8 cellular contexts compared by ENCODE assay signal in genomic region chr22:37316875-37317371, GRCh38. TPM values are rescaled to one million over a fixed set of nuclear protein-coding genes. Genes with fewer than 3 reads are reported as not detected.
DNase-seq lines count a peak whose midpoint lies in the region; ATAC-seq and TF ChIP-seq lines count a peak whose summit lies in the region.

No MANE protein-coding gene starts in this region.

- H3K14ac ChIP-seq in neuronal stem cell (ENCODE audit: low read length) = no peak overlapping the region

- CTCF ChIA-PET in Calu3 (lab: Charles Lee) = interaction anchor here (0.6 to 2.9 kb wide), 18 partner anchors 12 to 295 kb away, joined by 3 to 63 read pairs (median 3); partner anchors contain the start of gene RAC2

- H3K27me3 ChIP-seq in neuronal stem cell (ENCODE audit: control insufficient read depth in 3 of 3, insufficient read depth in 3 of 3, low read depth in 1 of 3, low read length in 3 of 3) = peaks cover 0 to 55% (median 0%) of the 10 kb centered on the region in 3 experiments

- no peak overlapping the region for H3K4me3 Mint-ChIP-seq in Calu3 (ENCODE audit: low read depth, unreplicated experiment)
- no peak overlapping the region for H3K4me3 Mint-ChIP-seq in activated T-helper 1 cell treated with anti-CD3 and anti-CD28 coated beads, Interleukin-12 subunit alpha, Interleukin-12 subunit beta, Interleukin-2, Interleukin-4 antibody, amounts not matched to agents 30 ng/mL and 10 ng/mL and 1 ng/mL, durations not matched to agents 14 hours and 24 hours and 36 hours

- H3K4ac ChIP-seq in neuronal stem cell (ENCODE audit: low read length) = no peak overlapping the region

- H3K9ac ChIP-seq in neuronal stem cell (ENCODE audit: low read depth, low read length, poor library complexity) = no peak overlapping the region

- peak overlapping the region; percentile 53 for H4K91ac ChIP-seq in neuronal stem cell (ENCODE audit: low read depth, low read length, poor library complexity)

- peak; percentile 92 for DNase-seq in Calu3
- peak; percentile 86 for DNase-seq in HPDE6-E6E7 (ENCODE audit: extremely low spot score)
- DNase-seq in RKO (ENCODE audit: low spot score) = peak; percentile 85
- DNase-seq in activated T-helper 1 cell treated with anti-CD3 and anti-CD28 coated beads, Interleukin-12 subunit alpha, Interleukin-12 subunit beta, Interleukin-2, Interleukin-4 antibody, amounts not matched to agents 30 ng/mL and 10 ng/mL and 1 ng/mL, durations not matched to agents 14 hours and 24 hours and 36 hours (ENCODE audit: low spot score) = peak; percentile 51
- DNase-seq in fibroblast of the aortic adventitia (ENCODE audit: low read depth) = peak; percentile 89
- DNase-seq in neuronal stem cell (ENCODE audit: low spot score) = peak; percentile 88
- DNase-seq in stromal cell of bone marrow (ENCODE audit: low read depth) = peak; percentile 73

- peaks cover 0 to 2% of the 10 kb centered on the region in 2 donors for H3K4me1 ChIP-seq in neuronal stem cell (ENCODE audit: control insufficient read depth in 2 of 2, insufficient read depth in 1 of 2, low read depth in 1 of 2, low read length in 2 of 2)

- peak overlapping the region; percentile 67 for H2AFZ ChIP-seq in neuronal stem cell (ENCODE audit: low read length)

- H3K79me1 ChIP-seq in neuronal stem cell (ENCODE audit: low read depth, low read length) = no peaks in the 10 kb centered on the region

- H3K9me3 Mint-ChIP-seq in Calu3 (ENCODE audit: low read depth, unreplicated experiment) = no peaks in the 10 kb centered on the region
- no peaks in the 10 kb centered on the region for H3K9me3 Mint-ChIP-seq in activated T-helper 1 cell treated with anti-CD3 and anti-CD28 coated beads, Interleukin-12 subunit alpha, Interleukin-12 subunit beta, Interleukin-2, Interleukin-4 antibody, amounts not matched to agents 30 ng/mL and 10 ng/mL and 1 ng/mL, durations not matched to agents 14 hours and 24 hours and 36 hours

- no peaks in the 10 kb centered on the region for H3K9me3 ChIP-seq in neuronal stem cell (replicated peaks in 1 of 2; ENCODE audit: control insufficient read depth in 2 of 2, insufficient read depth in 1 of 2, low read depth in 1 of 2, low read length in 2 of 2)

- no peak overlapping the region for H3K27ac Mint-ChIP-seq in Calu3 (ENCODE audit: unreplicated experiment)
- H3K27ac Mint-ChIP-seq in activated T-helper 1 cell treated with anti-CD3 and anti-CD28 coated beads, Interleukin-12 subunit alpha, Interleukin-12 subunit beta, Interleukin-2, Interleukin-4 antibody, amounts not matched to agents 30 ng/mL and 10 ng/mL and 1 ng/mL, durations not matched to agents 14 hours and 24 hours and 36 hours = no peak overlapping the region

- no peak overlapping the region for H2BK15ac ChIP-seq in neuronal stem cell (ENCODE audit: low read length)

- intact Hi-C loops in Calu3 (cut with micrococcal nuclease; ENCODE audit: unreplicated experiment) = loop anchor here (1.0 to 2.0 kb wide), 2 partner anchors 112 to 140 kb away; no protein-coding TSS in a partner anchor
- intact Hi-C loops in activated T-helper 1 cell treated with anti-CD3 and anti-CD28 coated beads, Interleukin-12 subunit alpha, Interleukin-12 subunit beta, Interleukin-2, Interleukin-4 antibody, amounts not matched to agents 30 ng/mL and 10 ng/mL and 1 ng/mL, durations not matched to agents 14 hours and 24 hours and 36 hours (cut with micrococcal nuclease) = loop anchor here (1.0 kb wide), 3 partner anchors 112 to 250 kb away; no protein-coding TSS in a partner anchor

- H2BK5ac ChIP-seq in neuronal stem cell (ENCODE audit: low read length) = no peak overlapping the region

- peak overlapping the region; percentile 27 for H3K18ac ChIP-seq in neuronal stem cell (ENCODE audit: low read length)

- no peaks in the 10 kb centered on the region for H3K36me3 ChIP-seq in neuronal stem cell (replicated peaks in 1 of 2; ENCODE audit: control insufficient read depth in 2 of 2, insufficient read depth in 2 of 2, low read length in 2 of 2)

- no peak overlapping the region for H3K27ac ChIP-seq in neuronal stem cell (replicated peaks; ENCODE audit: low read length)

- H2BK120ac ChIP-seq in neuronal stem cell (ENCODE audit: low read depth, low read length) = no peak overlapping the region

- no peak overlapping the region for H3K4me2 ChIP-seq in neuronal stem cell (ENCODE audit: insufficient read depth, low read length, poor library complexity, severe bottlenecking)

- no peak overlapping the region for H3K4me3 ChIP-seq in fibroblast of the aortic adventitia (ENCODE audit: low read depth, low read length)
- H3K4me3 ChIP-seq in neuronal stem cell (ENCODE audit: low read length in 2 of 2) = no peak overlapping the region

- no peaks in the 10 kb centered on the region for H3K27me3 Mint-ChIP-seq in Calu3 (ENCODE audit: unreplicated experiment)
- peaks cover 17% of the 10 kb centered on the region for H3K27me3 Mint-ChIP-seq in activated T-helper 1 cell treated with anti-CD3 and anti-CD28 coated beads, Interleukin-12 subunit alpha, Interleukin-12 subunit beta, Interleukin-2, Interleukin-4 antibody, amounts not matched to agents 30 ng/mL and 10 ng/mL and 1 ng/mL, durations not matched to agents 14 hours and 24 hours and 36 hours (ENCODE audit: insufficient read depth)

- BruUV-seq in Calu3 (replicated peaks; lab: Mats Ljungman, UMichigan) = no TSS peak

- H3K4me1 Mint-ChIP-seq in Calu3 (ENCODE audit: low read depth, unreplicated experiment) = peaks cover 50% of the 10 kb centered on the region
- peaks cover 45% of the 10 kb centered on the region for H3K4me1 Mint-ChIP-seq in activated T-helper 1 cell treated with anti-CD3 and anti-CD28 coated beads, Interleukin-12 subunit alpha, Interleukin-12 subunit beta, Interleukin-2, Interleukin-4 antibody, amounts not matched to agents 30 ng/mL and 10 ng/mL and 1 ng/mL, durations not matched to agents 14 hours and 24 hours and 36 hours (ENCODE audit: low read depth)

- no CpG with 5 or more reads among the region's 11 CpGs for WGBS in neuronal stem cell (ENCODE audit: extremely low coverage in 2 of 2, insufficient read length in 2 of 2, insufficient replicate concordance in 1 of 2), 2 donors

- peaks cover 3% of the 10 kb centered on the region for H3K36me3 Mint-ChIP-seq in Calu3 (ENCODE audit: insufficient read depth, unreplicated experiment)
- H3K36me3 Mint-ChIP-seq in activated T-helper 1 cell treated with anti-CD3 and anti-CD28 coated beads, Interleukin-12 subunit alpha, Interleukin-12 subunit beta, Interleukin-2, Interleukin-4 antibody, amounts not matched to agents 30 ng/mL and 10 ng/mL and 1 ng/mL, durations not matched to agents 14 hours and 24 hours and 36 hours (ENCODE audit: low read depth) = peaks cover 13% of the 10 kb centered on the region

- no peak for ATAC-seq in GM21723 (IDR thresholded peaks at IDR 0.05; ENCODE audit: unreplicated experiment)

- H3K23ac ChIP-seq in neuronal stem cell (ENCODE audit: low read depth, low read length, poor library complexity) = no peak overlapping the region

- peak overlapping the region; percentile 48 for H2BK12ac ChIP-seq in neuronal stem cell (ENCODE audit: low read length)

- TF ChIP-seq CTCF in Calu3 (IDR thresholded peaks at IDR 0.05; ENCODE audit: unreplicated experiment) = peak; percentile 95
- TF ChIP-seq CTCF in fibroblast of the aortic adventitia (IDR thresholded peaks at IDR 0.05; ENCODE audit: insufficient read depth, low read length) = peak; percentile 96

- H2AK5ac ChIP-seq in neuronal stem cell (ENCODE audit: low read depth, low read length) = peak overlapping the region; percentile 65

- no peak overlapping the region for H4K8ac ChIP-seq in neuronal stem cell (ENCODE audit: low read depth, low read length)

RNA-seq across cellular contexts. Expression of gene CYTH4, which starts 34.6 kb away (rescaled TPM):
- total RNA-seq in Calu3 (2022) (0.38 and 0.59 TPM in 2 replicates), fibroblast of the aortic adventitia (ENCODE audit: low replicate concordance) (0.25 and 0.72 TPM in 2 replicates)
- 49.5 and 57.1 TPM in 2 replicates for total RNA-seq in activated T-helper 1 cell treated with anti-CD3 and anti-CD28 coated beads, Interleukin-12 subunit alpha, Interleukin-12 subunit beta, Interleukin-2, Interleukin-4 antibody, amounts not matched to agents 30 ng/mL and 10 ng/mL and 1 ng/mL, durations not matched to agents 14 hours and 24 hours and 36 hours
- polyA plus RNA-seq in neuronal stem cell (2013, experiment 1 of 2) = not detected
- polyA plus RNA-seq in neuronal stem cell (2013, experiment 2 of 2) = not detected

Comparison
In these comparisons a context has a peak if more than half of its experiments do, and no peak if none do; other contexts are left out.
1. RNA of gene CYTH4, which starts 34.6 kb away (total RNA-seq): 49.5 to 57.1 TPM in activated T-helper 1 cell treated with anti-CD3 and anti-CD28 coated beads, Interleukin-12 subunit alpha, Interleukin-12 subunit beta, Interleukin-2, Interleukin-4 antibody, amounts not matched to agents 30 ng/mL and 10 ng/mL and 1 ng/mL, durations not matched to agents 14 hours and 24 hours and 36 hours; 0.25 to 0.72 TPM in fibroblast of the aortic adventitia and 0.38 to 0.59 TPM in Calu3; every median in the first group is over 10 times any median in the second.
2. Peak in every context shown above with its lines, with median percentiles within 50 percentile points of each other: DNase-seq.